ENCODE assay signal across 8 cellular contexts in genomic region chr19:50427997-50428425, GRCh38. TPM values are rescaled to one million over a fixed set of nuclear protein-coding genes. Genes with fewer than 3 reads are reported as not detected.
DNase-seq lines count a peak whose midpoint lies in the region; ATAC-seq, FAIRE-seq and TF ChIP-seq lines count a peak whose summit lies in the region.

No MANE protein-coding gene starts in this region.

- H3K4me1 ChIP-seq in right lobe of liver = peaks cover 0 to 11% (median 2%) of the 10 kb centered on the region in 4 donors
- H3K4me1 ChIP-seq in HepG2 (ENCODE audit: insufficient read depth, low read length) = peaks cover 18% of the 10 kb centered on the region
- peaks cover 13 to 15% of the 10 kb centered on the region in 2 donors for H3K4me1 ChIP-seq in neuronal stem cell (ENCODE audit: control insufficient read depth in 2 of 2, insufficient read depth in 1 of 2, low read depth in 1 of 2, low read length in 2 of 2)

- no peak overlapping the region for H4K91ac ChIP-seq in neuronal stem cell (ENCODE audit: low read depth, low read length, poor library complexity)

- H2BK15ac ChIP-seq in neuronal stem cell (ENCODE audit: low read length) = peak overlapping the region; percentile 94

- H3K4ac ChIP-seq in neuronal stem cell (ENCODE audit: low read length) = no peak overlapping the region

- no peaks in the 10 kb centered on the region for H4K20me1 ChIP-seq in HepG2 (ENCODE audit: insufficient read depth, low read length)

- no peak overlapping the region for H2BK120ac ChIP-seq in neuronal stem cell (ENCODE audit: low read depth, low read length)

- peak overlapping the region; percentile 13 for H2BK5ac ChIP-seq in neuronal stem cell (ENCODE audit: low read length)

- H3K27ac ChIP-seq in right lobe of liver (no peak overlapping the region), HepG2 (ENCODE audit: extremely low read length, insufficient read depth, low read length) (no peak overlapping the region), neuronal stem cell (replicated peaks; ENCODE audit: low read length) (no peak overlapping the region)

- no peak for FAIRE-seq in HepG2 (lab: Jason Lieb, UNC)
- no peak for FAIRE-seq in GM12892 (lab: Jason Lieb, UNC)

- H3K27me3 Mint-ChIP-seq in activated T-cell treated with anti-CD3 and anti-CD28 coated beads, Interleukin-2, amount 50 U/mL, for 24 hours = peaks cover 39% of the 10 kb centered on the region

- H3K18ac ChIP-seq in neuronal stem cell (ENCODE audit: low read length) = peak overlapping the region; percentile 80

- no peak for TF ChIP-seq CTCF in right lobe of liver (IDR thresholded peaks at IDR 0.05)
- TF ChIP-seq CTCF in HepG2 (CRISPR knock-in tag; IDR thresholded peaks at IDR 0.05) = no peak
- TF ChIP-seq CTCF in foreskin fibroblast (IDR thresholded peaks at IDR 0.05; ENCODE audit: low read depth, low read length) = no peak

- H3K4me1 Mint-ChIP-seq in activated T-cell treated with anti-CD3 and anti-CD28 coated beads, Interleukin-2, amount 50 U/mL, for 24 hours (ENCODE audit: low read depth) = peaks cover 13% of the 10 kb centered on the region

- TF ChIP-seq POLR2A in right lobe of liver (IDR thresholded peaks at IDR 0.05) = peak; percentile 41
- no peak for TF ChIP-seq POLR2A in HepG2 (IDR thresholded peaks at IDR 0.05; ENCODE audit: insufficient read depth in 1 of 2, low read depth in 2 of 2, low read length in 2 of 2)
- TF ChIP-seq POLR2A in GM12892 (IDR thresholded peaks at IDR 0.05; ENCODE audit: low read depth, low read length) = no peak

- H3K36me3 ChIP-seq in right lobe of liver (no peaks in the 10 kb centered on the region), HepG2 (replicated peaks in 1 of 2; ENCODE audit: control insufficient read depth in 1 of 2, insufficient read depth in 2 of 2, low read length in 2 of 2) (no peaks in the 10 kb centered on the region), neuronal stem cell (replicated peaks in 1 of 2; ENCODE audit: control insufficient read depth in 2 of 2, insufficient read depth in 2 of 2, low read length in 2 of 2) (no peaks in the 10 kb centered on the region)

- DNase-seq in right lobe of liver (peak; percentile 67 to 88 (median 86)), HepG2 (ENCODE audit: low spot score) (no peak), foreskin fibroblast (peak; percentile 76 to 89), neuronal stem cell (ENCODE audit: low spot score) (no peak), GM12892 (ENCODE audit: insufficient read length) (no peak), amniotic stem cell (lab: John Stamatoyannopoulos, UW) (no peak)
- DNase-seq in activated T-cell treated with anti-CD3 and anti-CD28 coated beads, Interleukin-2, amount 50 U/mL, for 24 hours = peak; percentile 53

- no peaks in the 10 kb centered on the region for H3K9me3 Mint-ChIP-seq in activated T-cell treated with anti-CD3 and anti-CD28 coated beads, Interleukin-2, amount 50 U/mL, for 24 hours

- H3K4me3 Mint-ChIP-seq in activated T-cell treated with anti-CD3 and anti-CD28 coated beads, Interleukin-2, amount 50 U/mL, for 24 hours = peak overlapping the region; percentile 48

- 23% methylated on average over 14 of the region's 38 CpGs for WGBS in right lobe of liver (ENCODE audit: insufficient coverage, low coverage, low lambda C conversion rate, missing lambda C conversion rate)
- 82% methylated on average over 9 of the region's 38 CpGs for WGBS in HepG2 (ENCODE audit: low lambda C conversion rate)
- WGBS in neuronal stem cell (ENCODE audit: extremely low coverage in 2 of 2, insufficient read length in 2 of 2, insufficient replicate concordance in 1 of 2), 2 donors = no CpG with 5 or more reads among the region's 38 CpGs

- H3K27ac Mint-ChIP-seq in activated T-cell treated with anti-CD3 and anti-CD28 coated beads, Interleukin-2, amount 50 U/mL, for 24 hours = no peak overlapping the region

- in situ Hi-C loops in HepG2 (cut with HindIII; ENCODE audit: extremely low pct_ligation_motif_present, low pct_unique_long_range_greater_than_20kb) = no loop called here

- POLR2A ChIA-PET in HepG2 (lab: Yijun Ruan, JAX) = no interaction called here

- H3K9me3 ChIP-seq in right lobe of liver = no peaks in the 10 kb centered on the region
- H3K9me3 ChIP-seq in HepG2 (ENCODE audit: low read length) = no peaks in the 10 kb centered on the region
- peaks cover 0 to 2% of the 10 kb centered on the region in 2 donors for H3K9me3 ChIP-seq in neuronal stem cell (replicated peaks in 1 of 2; ENCODE audit: control insufficient read depth in 2 of 2, insufficient read depth in 1 of 2, low read depth in 1 of 2, low read length in 2 of 2)

- no peak overlapping the region for H4K8ac ChIP-seq in neuronal stem cell (ENCODE audit: low read depth, low read length)

- H2AFZ ChIP-seq in HepG2 (ENCODE audit: low read length) = no peak overlapping the region
- H2AFZ ChIP-seq in neuronal stem cell (ENCODE audit: low read length) = peak overlapping the region; percentile 88

- TF ChIP-seq RAD21 in HepG2 (CRISPR knock-in tag; IDR thresholded peaks at IDR 0.05) = no peak

- no TSS peak for BruUV-seq in HepG2 (replicated peaks; lab: Mats Ljungman, UMichigan)

- H2BK12ac ChIP-seq in neuronal stem cell (ENCODE audit: low read length) = no peak overlapping the region

- peak; percentile 46 to 64 (median 48) for ATAC-seq in right lobe of liver
- ATAC-seq in HepG2 = no peak
- ATAC-seq in GM18867 (IDR thresholded peaks at IDR 0.05; ENCODE audit: unreplicated experiment) = no peak

- peak overlapping the region; percentile 80 for H3K23ac ChIP-seq in neuronal stem cell (ENCODE audit: low read depth, low read length, poor library complexity)

- H3K27me3 ChIP-seq in right lobe of liver = no peaks in the 10 kb centered on the region
- peaks cover 5 to 22% of the 10 kb centered on the region in 2 experiments; a peak in 4 of 5 replicates for H3K27me3 ChIP-seq in HepG2 (ENCODE audit: control insufficient read depth in 1 of 2, insufficient read depth in 2 of 2, low read length in 2 of 2)
- peaks cover 0 to 30% (median 28%) of the 10 kb centered on the region in 3 experiments for H3K27me3 ChIP-seq in neuronal stem cell (ENCODE audit: control insufficient read depth in 3 of 3, insufficient read depth in 3 of 3, low read depth in 1 of 3, low read length in 3 of 3)

- peak overlapping the region; percentile 38 for H3K14ac ChIP-seq in neuronal stem cell (ENCODE audit: low read length)

- H3K4me3 ChIP-seq in right lobe of liver (no peak overlapping the region), HepG2 (replicated peaks in 1 of 3; ENCODE audit: insufficient read depth in 1 of 3, low read depth in 2 of 3, low read length in 3 of 3) (no peak overlapping the region), foreskin fibroblast (ENCODE audit: low read depth in 1 of 2, low read length in 2 of 2) (peak overlapping the region; percentile 22 to 28), neuronal stem cell (ENCODE audit: low read length in 2 of 2) (peak overlapping the region in 1 of 2 donors; percentile 53)

- H3K9ac ChIP-seq in HepG2 (ENCODE audit: insufficient read depth, low read depth, low read length) (no peak overlapping the region), neuronal stem cell (ENCODE audit: low read depth, low read length, poor library complexity) (peak overlapping the region; percentile 60)

- H3K79me2 ChIP-seq in HepG2 (ENCODE audit: insufficient read depth, low read length) = no peaks in the 10 kb centered on the region

- TF ChIP-seq EP300 in HepG2 (IDR thresholded peaks at IDR 0.05; ENCODE audit: low read depth in 2 of 2, low read length in 2 of 2) (no peak), HepG2 (CRISPR knock-in tag; IDR thresholded peaks at IDR 0.05; ENCODE audit: borderline replicate concordance) (no peak)

- H3K4me2 ChIP-seq in HepG2 (ENCODE audit: low read depth, low read length) (no peak overlapping the region), neuronal stem cell (ENCODE audit: insufficient read depth, low read length, poor library complexity, severe bottlenecking) (peak overlapping the region; percentile 33)

- H3K36me3 Mint-ChIP-seq in activated T-cell treated with anti-CD3 and anti-CD28 coated beads, Interleukin-2, amount 50 U/mL, for 24 hours (ENCODE audit: low read depth) = no peaks in the 10 kb centered on the region

- H3K79me1 ChIP-seq in neuronal stem cell (ENCODE audit: low read depth, low read length) = no peaks in the 10 kb centered on the region

- CTCF ChIA-PET in HepG2 (lab: Yijun Ruan, JAX; ENCODE audit: low intra/inter-chr PET ratio, low total read pairs) = no interaction called here

- H2AK5ac ChIP-seq in neuronal stem cell (ENCODE audit: low read depth, low read length) = no peak overlapping the region

- intact Hi-C loops in right lobe of liver (cut with DNase I) (no loop called here), HepG2 (cut with micrococcal nuclease; ENCODE audit: unreplicated experiment) (no loop called here)

RNA-seq across cellular contexts. Expression of gene MYBPC2, which starts 4.7 kb away (rescaled TPM):
- total RNA-seq in right lobe of liver = under 1 TPM in 3 of 6 experiments, not detected in 3; 0.12 to 0.56 (median 0.30) TPM
- total RNA-seq in HepG2 (2016; rRNA removed; fragmentation: Illumina TruSeq; extraction: Trizol) = 0.67 TPM in 1 of 2 replicates, not detected in the other
- total RNA-seq in HepG2 (2016; cell fraction: cytosol; rRNA removed; fragmentation: Illumina TruSeq; extraction: Trizol; ENCODE audit: low read depth) = not detected in 2 replicates
- not detected in 2 replicates for total RNA-seq in HepG2 (2016; cell fraction: insoluble cytoplasmic fraction; rRNA removed; fragmentation: Illumina TruSeq; extraction: Trizol)
- total RNA-seq in HepG2 (2016; cell fraction: membrane; rRNA removed; fragmentation: Illumina TruSeq; extraction: Trizol) = not detected in 2 replicates
- not detected in 2 replicates for total RNA-seq in HepG2 (2016; cell fraction: nucleus; rRNA removed; fragmentation: Illumina TruSeq; extraction: Trizol)
- polyA plus RNA-seq in HepG2 (2011; rRNA removed) = 0.01 TPM in 1 of 2 replicates, not detected in the other
- polyA plus RNA-seq in HepG2 (2011; cell fraction: cytosol; rRNA removed) = 0.01 and 0.03 TPM in 2 replicates
- 0.05 and 0.24 TPM in 2 replicates for polyA plus RNA-seq in HepG2 (2011; cell fraction: nucleus; rRNA removed)
- polyA plus RNA-seq in HepG2 (2012) = not detected in 2 replicates
- polyA plus RNA-seq in HepG2 (2016; cell fraction: cytosol; fragmentation: Illumina TruSeq; extraction: Trizol; ENCODE audit: low read depth) = not detected in 2 replicates
- not detected in 2 replicates for polyA plus RNA-seq in HepG2 (2016; cell fraction: insoluble cytoplasmic fraction; fragmentation: Illumina TruSeq; extraction: Trizol; ENCODE audit: low read depth)
- not detected in 2 replicates for polyA plus RNA-seq in HepG2 (2016; cell fraction: membrane; fragmentation: Illumina TruSeq; extraction: Trizol; ENCODE audit: low read depth)
- polyA plus RNA-seq in HepG2 (2016; cell fraction: nucleus; fragmentation: Illumina TruSeq; extraction: Trizol; ENCODE audit: insufficient read depth, low read depth) = not detected in 2 replicates
- polyA minus RNA-seq in HepG2 (2011; rRNA and poly(A)+ RNA removed; ENCODE audit: low replicate concordance) = not detected in 2 replicates
- not detected in 2 replicates for polyA minus RNA-seq in HepG2 (2011; cell fraction: cytosol; rRNA and poly(A)+ RNA removed)
- polyA minus RNA-seq in HepG2 (2011; cell fraction: nucleus; rRNA and poly(A)+ RNA removed) = not detected in 2 replicates
- 1.0 TPM for polyA plus RNA-seq in neuronal stem cell (2013, experiment 1 of 2)
- polyA plus RNA-seq in neuronal stem cell (2013, experiment 2 of 2) = 1.2 TPM
- polyA plus RNA-seq in GM12892 (2012; ENCODE audit: missing spikeins) = 1.2 TPM

RNA-seq across cellular contexts. Expression of gene SPIB, which starts 9.3 kb away (rescaled TPM):
- total RNA-seq in right lobe of liver (under 1 TPM in 1 of 6 experiments, not detected in 5; 0.51 TPM), HepG2 (2016; rRNA removed; fragmentation: Illumina TruSeq; extraction: Trizol) (0.04 TPM in 1 of 2 replicates, not detected in the other)
- total RNA-seq in HepG2 (2016; cell fraction: cytosol; rRNA removed; fragmentation: Illumina TruSeq; extraction: Trizol; ENCODE audit: low read depth) = not detected in 2 replicates
- total RNA-seq in HepG2 (2016; cell fraction: insoluble cytoplasmic fraction; rRNA removed; fragmentation: Illumina TruSeq; extraction: Trizol) = 0.13 and 0.15 TPM in 2 replicates
- not detected in 2 replicates for total RNA-seq in HepG2 (2016; cell fraction: membrane; rRNA removed; fragmentation: Illumina TruSeq; extraction: Trizol)
- not detected in 2 replicates for total RNA-seq in HepG2 (2016; cell fraction: nucleus; rRNA removed; fragmentation: Illumina TruSeq; extraction: Trizol)
- 0.04 TPM in 1 of 2 replicates, not detected in the other for polyA plus RNA-seq in HepG2 (2011; rRNA removed)
- not detected in 2 replicates for polyA plus RNA-seq in HepG2 (2011; cell fraction: cytosol; rRNA removed)
- polyA plus RNA-seq in HepG2 (2011; cell fraction: nucleus; rRNA removed) = 0.21 TPM in 1 of 2 replicates, not detected in the other
- polyA plus RNA-seq in HepG2 (2012) = not detected in 2 replicates
- 0.10 TPM in 1 of 2 replicates, not detected in the other for polyA plus RNA-seq in HepG2 (2016; cell fraction: cytosol; fragmentation: Illumina TruSeq; extraction: Trizol; ENCODE audit: low read depth)
- polyA plus RNA-seq in HepG2 (2016; cell fraction: insoluble cytoplasmic fraction; fragmentation: Illumina TruSeq; extraction: Trizol; ENCODE audit: low read depth) = not detected in 2 replicates
- polyA plus RNA-seq in HepG2 (2016; cell fraction: membrane; fragmentation: Illumina TruSeq; extraction: Trizol; ENCODE audit: low read depth) = 0.07 TPM in 1 of 2 replicates, not detected in the other
- 0.53 TPM in 1 of 2 replicates, not detected in the other for polyA plus RNA-seq in HepG2 (2016; cell fraction: nucleus; fragmentation: Illumina TruSeq; extraction: Trizol; ENCODE audit: insufficient read depth, low read depth)
- 0.51 TPM in 1 of 2 replicates, not detected in the other for polyA minus RNA-seq in HepG2 (2011; rRNA and poly(A)+ RNA removed; ENCODE audit: low replicate concordance)
- not detected in 2 replicates for polyA minus RNA-seq in HepG2 (2011; cell fraction: cytosol; rRNA and poly(A)+ RNA removed)
- not detected in 2 replicates for polyA minus RNA-seq in HepG2 (2011; cell fraction: nucleus; rRNA and poly(A)+ RNA removed)
- polyA plus RNA-seq in neuronal stem cell (2013, experiment 1 of 2) = 0.08 TPM
- 0.17 TPM for polyA plus RNA-seq in neuronal stem cell (2013, experiment 2 of 2)
- 38.2 TPM for polyA plus RNA-seq in GM12892 (2012; ENCODE audit: missing spikeins)

RNA-seq across cellular contexts. Expression of gene POLD1, which starts 43.9 kb away (rescaled TPM):
- total RNA-seq in right lobe of liver (10 to 100 TPM in 2 of 6 experiments, 1 to 10 TPM in 4; 6.2 to 13.1 (median 9.2) TPM), HepG2 (2016; rRNA removed; fragmentation: Illumina TruSeq; extraction: Trizol) (39.5 and 54.0 TPM in 2 replicates)
- total RNA-seq in HepG2 (2016; cell fraction: cytosol; rRNA removed; fragmentation: Illumina TruSeq; extraction: Trizol; ENCODE audit: low read depth) = 15.4 and 20.6 TPM in 2 replicates
- 36.3 and 68.3 TPM in 2 replicates for total RNA-seq in HepG2 (2016; cell fraction: insoluble cytoplasmic fraction; rRNA removed; fragmentation: Illumina TruSeq; extraction: Trizol)
- 13.4 and 21.6 TPM in 2 replicates for total RNA-seq in HepG2 (2016; cell fraction: membrane; rRNA removed; fragmentation: Illumina TruSeq; extraction: Trizol)
- total RNA-seq in HepG2 (2016; cell fraction: nucleus; rRNA removed; fragmentation: Illumina TruSeq; extraction: Trizol) = 45.6 and 51.7 TPM in 2 replicates
- polyA plus RNA-seq in HepG2 (2011; rRNA removed) = 17.4 and 18.6 TPM in 2 replicates
- 8.8 and 21.4 TPM in 2 replicates for polyA plus RNA-seq in HepG2 (2011; cell fraction: cytosol; rRNA removed)
- 130 and 225 TPM in 2 replicates for polyA plus RNA-seq in HepG2 (2011; cell fraction: nucleus; rRNA removed)
- polyA plus RNA-seq in HepG2 (2012) = 15.4 and 19.9 TPM in 2 replicates
- polyA plus RNA-seq in HepG2 (2016; cell fraction: cytosol; fragmentation: Illumina TruSeq; extraction: Trizol; ENCODE audit: low read depth) = 6.4 and 7.1 TPM in 2 replicates
- 26.1 and 31.2 TPM in 2 replicates for polyA plus RNA-seq in HepG2 (2016; cell fraction: insoluble cytoplasmic fraction; fragmentation: Illumina TruSeq; extraction: Trizol; ENCODE audit: low read depth)
- polyA plus RNA-seq in HepG2 (2016; cell fraction: membrane; fragmentation: Illumina TruSeq; extraction: Trizol; ENCODE audit: low read depth) = 9.7 and 12.0 TPM in 2 replicates
- polyA plus RNA-seq in HepG2 (2016; cell fraction: nucleus; fragmentation: Illumina TruSeq; extraction: Trizol; ENCODE audit: insufficient read depth, low read depth) = 109 and 111 TPM in 2 replicates
- 74.3 and 134 TPM in 2 replicates for polyA minus RNA-seq in HepG2 (2011; rRNA and poly(A)+ RNA removed; ENCODE audit: low replicate concordance)
- 24.6 and 41.4 TPM in 2 replicates for polyA minus RNA-seq in HepG2 (2011; cell fraction: cytosol; rRNA and poly(A)+ RNA removed)
- polyA minus RNA-seq in HepG2 (2011; cell fraction: nucleus; rRNA and poly(A)+ RNA removed) = 12.1 and 19.6 TPM in 2 replicates
- polyA plus RNA-seq in neuronal stem cell (2013, experiment 1 of 2) = 60.2 TPM
- polyA plus RNA-seq in neuronal stem cell (2013, experiment 2 of 2) = 61.7 TPM
- polyA plus RNA-seq in GM12892 (2012; ENCODE audit: missing spikeins) = 28.7 TPM

RNA-seq across cellular contexts. Expression of gene EMC10, which starts 48.3 kb away (rescaled TPM):
- 10 to 100 TPM; 48.6 to 82.8 (median 74.2) TPM for total RNA-seq in right lobe of liver
- not detected in 2 replicates for total RNA-seq in HepG2 (2016; rRNA removed; fragmentation: Illumina TruSeq; extraction: Trizol)
- not detected in 2 replicates for total RNA-seq in HepG2 (2016; cell fraction: cytosol; rRNA removed; fragmentation: Illumina TruSeq; extraction: Trizol; ENCODE audit: low read depth)
- total RNA-seq in HepG2 (2016; cell fraction: insoluble cytoplasmic fraction; rRNA removed; fragmentation: Illumina TruSeq; extraction: Trizol) = not detected in 2 replicates
- not detected in 2 replicates for total RNA-seq in HepG2 (2016; cell fraction: membrane; rRNA removed; fragmentation: Illumina TruSeq; extraction: Trizol)
- not detected in 2 replicates for total RNA-seq in HepG2 (2016; cell fraction: nucleus; rRNA removed; fragmentation: Illumina TruSeq; extraction: Trizol)
- polyA plus RNA-seq in HepG2 (2011; rRNA removed) = not detected in 2 replicates
- 0.04 TPM in 1 of 2 replicates, not detected in the other for polyA plus RNA-seq in HepG2 (2011; cell fraction: cytosol; rRNA removed)
- polyA plus RNA-seq in HepG2 (2011; cell fraction: nucleus; rRNA removed) = 0.19 TPM in 1 of 2 replicates, not detected in the other
- polyA plus RNA-seq in HepG2 (2012) = not detected in 2 replicates
- polyA plus RNA-seq in HepG2 (2016; cell fraction: cytosol; fragmentation: Illumina TruSeq; extraction: Trizol; ENCODE audit: low read depth) = not detected in 2 replicates
- not detected in 2 replicates for polyA plus RNA-seq in HepG2 (2016; cell fraction: insoluble cytoplasmic fraction; fragmentation: Illumina TruSeq; extraction: Trizol; ENCODE audit: low read depth)
- not detected in 2 replicates for polyA plus RNA-seq in HepG2 (2016; cell fraction: membrane; fragmentation: Illumina TruSeq; extraction: Trizol; ENCODE audit: low read depth)
- polyA plus RNA-seq in HepG2 (2016; cell fraction: nucleus; fragmentation: Illumina TruSeq; extraction: Trizol; ENCODE audit: insufficient read depth, low read depth) = not detected in 2 replicates
- polyA minus RNA-seq in HepG2 (2011; rRNA and poly(A)+ RNA removed; ENCODE audit: low replicate concordance) = 0.06 and 36.3 TPM in 2 replicates
- polyA minus RNA-seq in HepG2 (2011; cell fraction: cytosol; rRNA and poly(A)+ RNA removed) = 0.69 and 2.2 TPM in 2 replicates
- 0.25 and 1.0 TPM in 2 replicates for polyA minus RNA-seq in HepG2 (2011; cell fraction: nucleus; rRNA and poly(A)+ RNA removed)
- 57.0 TPM for polyA plus RNA-seq in neuronal stem cell (2013, experiment 1 of 2)
- 55.4 TPM for polyA plus RNA-seq in neuronal stem cell (2013, experiment 2 of 2)
- 15.9 TPM for polyA plus RNA-seq in GM12892 (2012; ENCODE audit: missing spikeins)

RNA-seq across cellular contexts. Expression of gene GARIN5A, which starts 48.6 kb away (rescaled TPM):
- total RNA-seq in right lobe of liver = 1 to 10 TPM in 5 of 6 experiments, under 1 TPM in 1; 0.68 to 2.3 (median 1.5) TPM
- not detected in 2 replicates for total RNA-seq in HepG2 (2016; rRNA removed; fragmentation: Illumina TruSeq; extraction: Trizol)
- not detected in 2 replicates for total RNA-seq in HepG2 (2016; cell fraction: cytosol; rRNA removed; fragmentation: Illumina TruSeq; extraction: Trizol; ENCODE audit: low read depth)
- total RNA-seq in HepG2 (2016; cell fraction: insoluble cytoplasmic fraction; rRNA removed; fragmentation: Illumina TruSeq; extraction: Trizol) = not detected in 2 replicates
- total RNA-seq in HepG2 (2016; cell fraction: membrane; rRNA removed; fragmentation: Illumina TruSeq; extraction: Trizol) = not detected in 2 replicates
- total RNA-seq in HepG2 (2016; cell fraction: nucleus; rRNA removed; fragmentation: Illumina TruSeq; extraction: Trizol) = not detected in 2 replicates
- not detected in 2 replicates for polyA plus RNA-seq in HepG2 (2011; rRNA removed)
- polyA plus RNA-seq in HepG2 (2011; cell fraction: cytosol; rRNA removed) = not detected in 2 replicates
- not detected in 2 replicates for polyA plus RNA-seq in HepG2 (2011; cell fraction: nucleus; rRNA removed)
- polyA plus RNA-seq in HepG2 (2012) = not detected in 2 replicates
- polyA plus RNA-seq in HepG2 (2016; cell fraction: cytosol; fragmentation: Illumina TruSeq; extraction: Trizol; ENCODE audit: low read depth) = not detected in 2 replicates
- polyA plus RNA-seq in HepG2 (2016; cell fraction: insoluble cytoplasmic fraction; fragmentation: Illumina TruSeq; extraction: Trizol; ENCODE audit: low read depth) = not detected in 2 replicates
- not detected in 2 replicates for polyA plus RNA-seq in HepG2 (2016; cell fraction: membrane; fragmentation: Illumina TruSeq; extraction: Trizol; ENCODE audit: low read depth)
- polyA plus RNA-seq in HepG2 (2016; cell fraction: nucleus; fragmentation: Illumina TruSeq; extraction: Trizol; ENCODE audit: insufficient read depth, low read depth) = not detected in 2 replicates
- polyA minus RNA-seq in HepG2 (2011; rRNA and poly(A)+ RNA removed; ENCODE audit: low replicate concordance) = 5.1 TPM in 1 of 2 replicates, not detected in the other
- not detected in 2 replicates for polyA minus RNA-seq in HepG2 (2011; cell fraction: cytosol; rRNA and poly(A)+ RNA removed)
- not detected in 2 replicates for polyA minus RNA-seq in HepG2 (2011; cell fraction: nucleus; rRNA and poly(A)+ RNA removed)
- polyA plus RNA-seq in neuronal stem cell (2013, experiment 1 of 2) = 9.4 TPM
- 8.0 TPM for polyA plus RNA-seq in neuronal stem cell (2013, experiment 2 of 2)
- polyA plus RNA-seq in GM12892 (2012; ENCODE audit: missing spikeins) = 0.70 TPM

Comparison
In these comparisons a context has a peak if more than half of its experiments do, and no peak if none do; other contexts are left out.
1. ATAC-seq: peak in right lobe of liver (4 of 4); none in HepG2 (single experiment) and GM18867 (single experiment).
2. DNase-seq: peak in right lobe of liver (3 of 3), activated T-cell treated with anti-CD3 and anti-CD28 coated beads, Interleukin-2, amount 50 U/mL, for 24 hours (single experiment) and foreskin fibroblast (2 of 2); none in HepG2 (single experiment), neuronal stem cell (single experiment), GM12892 (single experiment) and amniotic stem cell (single experiment).
3. H3K4me3 ChIP-seq: peak in foreskin fibroblast (2 of 2); none in right lobe of liver (0 of 3) and HepG2 (0 of 3).